21 cellular contexts compared by ENCODE assay signal in the genomic region with DNA sequence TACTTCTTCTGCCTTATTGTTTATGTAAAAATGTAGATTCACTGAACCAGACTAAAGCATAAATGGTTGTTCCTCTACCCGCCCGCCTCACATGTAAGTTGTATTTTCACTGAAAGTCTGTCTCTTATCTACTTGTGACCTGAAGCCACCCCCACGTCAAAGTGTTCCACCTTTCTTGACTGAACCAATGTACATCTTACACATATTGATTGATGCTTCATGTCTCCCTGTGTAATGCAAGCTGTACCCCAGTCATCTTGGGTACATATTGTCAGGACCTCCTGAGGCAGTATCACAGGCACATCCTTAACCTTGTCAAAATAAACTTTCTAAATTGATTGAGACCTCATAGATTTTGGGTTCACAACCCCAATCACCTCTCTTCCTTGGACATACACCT.
DNase-seq lines count a peak whose midpoint lies in the region; ATAC-seq, FAIRE-seq and TF ChIP-seq lines count a peak whose summit lies in the region.
"Had no signal": no experiment of that assay in that cellular context is flagged by ENCODE, and none has a peak within 500 bp of the region (broad histone marks: within the 10 kb centered on the region; RNA-seq: fewer than 3 reads in every experiment).

No MANE protein-coding gene starts in this region.

- BruUV-seq in IMR-90 (replicated peaks; lab: Mats Ljungman, UMichigan) (no TSS peak), K562 (replicated peaks; lab: Mats Ljungman, UMichigan) (no TSS peak)

- H4K8ac ChIP-seq in IMR-90 (ENCODE audit: low read depth in 2 of 2, low read length in 2 of 2): peak overlapping the region in 1 of 2 experiments; percentile 35; a peak in 1 of 4 replicates

- no peak overlapping the region for H3K56ac ChIP-seq in IMR-90 (ENCODE audit: extremely low read depth, insufficient read depth, low read length)

- H2BK5ac ChIP-seq in IMR-90 (ENCODE audit: low read depth, low read length, poor library complexity, severe bottlenecking): no peak overlapping the region

- H3K27ac ChIP-seq in IMR-90 (ENCODE audit: insufficient read depth, low read length) (no peak overlapping the region), K562 (ENCODE audit: extremely low read depth, low read depth, low read length) (no peak overlapping the region), keratinocyte (ENCODE audit: control insufficient read depth, insufficient read depth, low read length) (peak overlapping the region; percentile 52), parathyroid adenoma (no peak overlapping the region)
- H3K27ac ChIP-seq: BLaER1 treated with 17β-estradiol and CSF1 and Interleukin-3, amounts not matched to agents 10 nM and 100 nM; C4-2B had no signal

- H4K20me1 ChIP-seq in IMR-90 (ENCODE audit: insufficient read depth, low read length) (no peaks in the 10 kb centered on the region), K562 (replicated peaks; ENCODE audit: control insufficient read depth, insufficient read depth, low read length) (no peaks in the 10 kb centered on the region), keratinocyte (ENCODE audit: control insufficient read depth, extremely low read depth, insufficient read depth, low read length) (no peaks in the 10 kb centered on the region)
- H4K20me1 ChIP-seq: BLaER1 treated with 17β-estradiol and CSF1 and Interleukin-3, amounts not matched to agents 10 nM and 100 nM had no signal

- intact Hi-C loops in IMR-90 (cut with micrococcal nuclease) (no loop called here), K562 (cut with micrococcal nuclease) (no loop called here)

- H2AFZ ChIP-seq in IMR-90 (replicated peaks; ENCODE audit: low read length, poor library complexity): no peak overlapping the region
- no peak overlapping the region for H2AFZ ChIP-seq in K562 (ENCODE audit: low read depth, low read length)
- no peak overlapping the region for H2AFZ ChIP-seq in keratinocyte (ENCODE audit: control insufficient read depth, low read length)
- H2AFZ ChIP-seq in parathyroid adenoma: peak overlapping the region; percentile 31

- H3K9me3 ChIP-seq in IMR-90 (ENCODE audit: control insufficient read depth, insufficient read depth, low read length) (no peaks in the 10 kb centered on the region), K562 (replicated peaks; ENCODE audit: control insufficient read depth, insufficient read depth, low read depth, low read length) (no peaks in the 10 kb centered on the region), keratinocyte (ENCODE audit: control insufficient read depth, low read depth, low read length) (no peaks in the 10 kb centered on the region), parathyroid adenoma (ENCODE audit: control insufficient read depth, low read length) (no peaks in the 10 kb centered on the region)
- H3K9me3 ChIP-seq: BLaER1 treated with 17β-estradiol and CSF1 and Interleukin-3, amounts not matched to agents 10 nM and 100 nM; Caco-2 had no signal

- no peak for TF ChIP-seq POLR2A in IMR-90 (IDR thresholded peaks at IDR 0.05; ENCODE audit: low read depth, low read length)
- TF ChIP-seq POLR2A in K562 (conservative IDR thresholded peaks at IDR 0.05): no peak

- H2BK20ac ChIP-seq in IMR-90 (ENCODE audit: low read depth, low read length): peak overlapping the region; percentile 82; the same call in 1 of the 2 replicates

- peak overlapping the region; percentile 34; the same call in 1 of the 2 replicates for H2AK5ac ChIP-seq in IMR-90 (ENCODE audit: low read depth, low read length)

- H2AK9ac ChIP-seq in IMR-90 (replicated peaks; ENCODE audit: low read depth, low read length, poor library complexity): no peak overlapping the region

- peak overlapping the region; percentile 78 for H2BK120ac ChIP-seq in IMR-90 (ENCODE audit: low read depth, low read length)

- H3K4me2 ChIP-seq in IMR-90 (ENCODE audit: low read depth, low read length) (no peak overlapping the region), K562 (ENCODE audit: insufficient read depth, low read length) (no peak overlapping the region), keratinocyte (ENCODE audit: control insufficient read depth, extremely low read depth, insufficient read depth, low read depth, low read length) (no peak overlapping the region), parathyroid adenoma (ENCODE audit: low read length) (no peak overlapping the region)

- POLR2A ChIA-PET in IMR-90 (lab: Charles Lee; ENCODE audit: unreplicated experiment): no interaction called here
- POLR2A ChIA-PET in K562 (lab: Yijun Ruan, JAX): no interaction called here

- no peak for TF ChIP-seq EP300 in K562 (IDR thresholded peaks at IDR 0.05; ENCODE audit: low read length)

- no peak for TF ChIP-seq CTCF in IMR-90 (conservative IDR thresholded peaks at IDR 0.05; ENCODE audit: low read depth, low read length)
- no peak for TF ChIP-seq CTCF in K562 (IDR thresholded peaks at IDR 0.05 in 2 of 3, conservative IDR thresholded peaks at IDR 0.05 in 1 of 3; ENCODE audit: insufficient read depth in 2 of 3, low read depth in 1 of 3, low read length in 3 of 3)
- no peak for TF ChIP-seq CTCF in keratinocyte (optimal IDR thresholded peaks at IDR 0.05 in 1 of 3, IDR thresholded peaks at IDR 0.05 in 1 of 3, conservative IDR thresholded peaks at IDR 0.05 in 1 of 3; ENCODE audit: extremely low read depth in 1 of 3, insufficient read depth in 2 of 3, low read length in 3 of 3)
- no peak for TF ChIP-seq CTCF in parathyroid adenoma (IDR thresholded peaks at IDR 0.05)

- FAIRE-seq in K562 (lab: Jason Lieb, UNC) (no peak), keratinocyte (lab: Jason Lieb, UNC) (no peak)
- FAIRE-seq: A204.1, D721Med, G401.6, GM12891 had no signal

- no peak overlapping the region; the same call in 1 of the 2 replicates for H3K18ac ChIP-seq in IMR-90 (ENCODE audit: low read depth, low read length)

- H3K4ac ChIP-seq in IMR-90 (ENCODE audit: low read depth, low read length): peak overlapping the region; percentile 69

- no peaks in the 10 kb centered on the region for H3K79me2 ChIP-seq in K562 (ENCODE audit: control insufficient read depth, insufficient read depth, low read length)
- no peaks in the 10 kb centered on the region for H3K79me2 ChIP-seq in keratinocyte (ENCODE audit: control insufficient read depth, insufficient read depth, low read length)
- no peaks in the 10 kb centered on the region for H3K79me2 ChIP-seq in parathyroid adenoma

- peak overlapping the region; percentile 87 for H3K14ac ChIP-seq in IMR-90 (replicated peaks; ENCODE audit: low read depth, low read length)

- no peak overlapping the region for H3K9ac ChIP-seq in IMR-90 (ENCODE audit: low read depth, low read length)
- no peak overlapping the region for H3K9ac ChIP-seq in K562 (ENCODE audit: insufficient read depth in 1 of 2, low read depth in 2 of 2, low read length in 2 of 2)
- H3K9ac ChIP-seq in keratinocyte (ENCODE audit: control insufficient read depth, extremely low read depth, insufficient read depth, low read length): no peak overlapping the region
- H3K9ac ChIP-seq in parathyroid adenoma: no peak overlapping the region
- H3K9ac ChIP-seq: BLaER1 treated with 17β-estradiol and CSF1 and Interleukin-3, amounts not matched to agents 10 nM and 100 nM had no signal

- H3K4me3 ChIP-seq in IMR-90 (ENCODE audit: insufficient read depth, low read depth, low read length): no peak overlapping the region
- no peak overlapping the region for H3K4me3 ChIP-seq in K562
- H3K4me3 ChIP-seq in keratinocyte (ENCODE audit: control insufficient read depth in 2 of 3, extremely low read depth in 1 of 3, insufficient read depth in 2 of 3, low read depth in 1 of 3, low read length in 3 of 3): no peak overlapping the region
- no peak overlapping the region for H3K4me3 ChIP-seq in parathyroid adenoma (ENCODE audit: low read depth, low read length)
- H3K4me3 ChIP-seq: BLaER1 treated with 17β-estradiol and CSF1 and Interleukin-3, amounts not matched to agents 10 nM and 100 nM had no signal

- H4K91ac ChIP-seq in IMR-90 (ENCODE audit: insufficient read depth, low read depth, low read length): peak overlapping the region; percentile 22; the same call in 1 of the 2 replicates

- TF ChIP-seq RAD21 in IMR-90 (IDR thresholded peaks at IDR 0.05; ENCODE audit: low read length) (no peak), K562 (CRISPR knock-in tag; conservative IDR thresholded peaks at IDR 0.05 in 1 of 2, IDR thresholded peaks at IDR 0.05 in 1 of 2) (no peak)

- no peaks in the 10 kb centered on the region for H3K79me1 ChIP-seq in IMR-90 (ENCODE audit: low read depth in 1 of 2, low read length in 2 of 2)

- no CpG with 5 or more reads among the region's 3 CpGs for WGBS in IMR-90 (ENCODE audit: extremely low coverage in 2 of 2, insufficient read length in 1 of 2), 2 experiments
- 9% methylated on average over 3 of the region's 3 CpGs for WGBS in K562 (ENCODE audit: insufficient coverage, low coverage, missing lambda C conversion rate)

- in situ Hi-C loops in IMR-90 (cut with MboI; ENCODE audit: low sequenced_read_pairs): no loop called here
- in situ Hi-C loops in K562 (cut with MboI): no loop called here

- CTCF ChIA-PET in IMR-90 (lab: Yijun Ruan, JAX): no interaction called here
- CTCF ChIA-PET in K562 (lab: Yijun Ruan, JAX; ENCODE audit: low intra/inter-chr PET ratio): no interaction called here

- ATAC-seq in IMR-90 (ENCODE audit: low read depth) (no peak), K562 (no peak), GM19023 (IDR thresholded peaks at IDR 0.05; ENCODE audit: unreplicated experiment) (no peak), GM19397 (IDR thresholded peaks at IDR 0.05; ENCODE audit: unreplicated experiment) (no peak)
- ATAC-seq: CD8-positive, alpha-beta T cell had no signal

- H3K9me1 ChIP-seq in IMR-90 (ENCODE audit: insufficient read depth, low read length) (peaks cover 7% of the 10 kb centered on the region), K562 (ENCODE audit: control insufficient read depth, insufficient read depth, low read length) (no peaks in the 10 kb centered on the region), keratinocyte (ENCODE audit: control insufficient read depth, extremely low read depth, insufficient read depth, low read length) (no peaks in the 10 kb centered on the region)

- H3K4me1 ChIP-seq in IMR-90 (ENCODE audit: control insufficient read depth, insufficient read depth, low read length): peaks cover 9% of the 10 kb centered on the region
- H3K4me1 ChIP-seq in K562 (replicated peaks in 1 of 2; ENCODE audit: control insufficient read depth in 2 of 2, insufficient read depth in 2 of 2, low read length in 2 of 2): peaks cover 0 to 10% of the 10 kb centered on the region in 2 experiments; a peak in 3 of 5 replicates
- peaks cover 32% of the 10 kb centered on the region for H3K4me1 ChIP-seq in keratinocyte (ENCODE audit: control insufficient read depth, extremely low read depth, insufficient read depth, low read length)
- H3K4me1 ChIP-seq in parathyroid adenoma: peaks cover 18% of the 10 kb centered on the region

- H3K23ac ChIP-seq in IMR-90 (ENCODE audit: low read depth, low read length): no peak overlapping the region

- dilution Hi-C loops in IMR-90 (cut with HindIII; ENCODE audit: low sequenced_read_pairs, unreplicated experiment): no loop called here
- dilution Hi-C loops in keratinocyte (cut with MboI; ENCODE audit: extremely low pct_ligation_motif_present, low sequenced_read_pairs): no loop called here

- H2BK15ac ChIP-seq in IMR-90 (ENCODE audit: low read depth, low read length): peak overlapping the region; percentile 70; the same call in 2 of the 3 replicates

- H3K27me3 ChIP-seq in IMR-90 (ENCODE audit: control insufficient read depth, insufficient read depth, low read length): no peaks in the 10 kb centered on the region
- no peaks in the 10 kb centered on the region for H3K27me3 ChIP-seq in K562 (ENCODE audit: control insufficient read depth in 2 of 2, insufficient read depth in 2 of 2, low read length in 2 of 2)
- no peaks in the 10 kb centered on the region for H3K27me3 ChIP-seq in keratinocyte (ENCODE audit: control insufficient read depth, extremely low read depth, insufficient read depth, low read length)
- H3K27me3 ChIP-seq in parathyroid adenoma (ENCODE audit: control insufficient read depth, insufficient read depth, low read length): no peaks in the 10 kb centered on the region
- H3K27me3 ChIP-seq: BLaER1 treated with 17β-estradiol and CSF1 and Interleukin-3, amounts not matched to agents 10 nM and 100 nM had no signal

- no peak for DNase-seq in IMR-90
- no peak for DNase-seq in K562 (ENCODE audit: extremely low read depth in 1 of 4, low spot score in 3 of 4)
- DNase-seq in keratinocyte (ENCODE audit: low read depth, low spot score): no peak
- no peak for DNase-seq in NCI-H82 (lab: John Stamatoyannopoulos, UW)
- no peak for DNase-seq in NCI-H2029 treated with DMSO at 0.1 percent for 48 hours (lab: John Stamatoyannopoulos, UW)
- DNase-seq: 8988T; AML-193; Caco-2; CD4-positive, alpha-beta T cell; CD8-positive, alpha-beta T cell; DMS79 treated with DMSO at 0.1 percent for 48 hours; GF-D8 had no signal

- no peak overlapping the region for H4K5ac ChIP-seq in IMR-90 (ENCODE audit: low read depth, low read length)

- no peaks in the 10 kb centered on the region for H3K36me3 ChIP-seq in IMR-90 (ENCODE audit: control insufficient read depth, insufficient read depth, low read length)
- no peaks in the 10 kb centered on the region for H3K36me3 ChIP-seq in K562 (ENCODE audit: control insufficient read depth, insufficient read depth, low read length)
- no peaks in the 10 kb centered on the region for H3K36me3 ChIP-seq in keratinocyte (ENCODE audit: control insufficient read depth in 2 of 2, extremely low read depth in 1 of 2, insufficient read depth in 2 of 2, low read length in 2 of 2)
- H3K36me3 ChIP-seq in parathyroid adenoma (ENCODE audit: control insufficient read depth, insufficient read depth, low read length): no peaks in the 10 kb centered on the region
- H3K36me3 ChIP-seq: BLaER1 treated with 17β-estradiol and CSF1 and Interleukin-3, amounts not matched to agents 10 nM and 100 nM had no signal
